In the genomic region with DNA sequence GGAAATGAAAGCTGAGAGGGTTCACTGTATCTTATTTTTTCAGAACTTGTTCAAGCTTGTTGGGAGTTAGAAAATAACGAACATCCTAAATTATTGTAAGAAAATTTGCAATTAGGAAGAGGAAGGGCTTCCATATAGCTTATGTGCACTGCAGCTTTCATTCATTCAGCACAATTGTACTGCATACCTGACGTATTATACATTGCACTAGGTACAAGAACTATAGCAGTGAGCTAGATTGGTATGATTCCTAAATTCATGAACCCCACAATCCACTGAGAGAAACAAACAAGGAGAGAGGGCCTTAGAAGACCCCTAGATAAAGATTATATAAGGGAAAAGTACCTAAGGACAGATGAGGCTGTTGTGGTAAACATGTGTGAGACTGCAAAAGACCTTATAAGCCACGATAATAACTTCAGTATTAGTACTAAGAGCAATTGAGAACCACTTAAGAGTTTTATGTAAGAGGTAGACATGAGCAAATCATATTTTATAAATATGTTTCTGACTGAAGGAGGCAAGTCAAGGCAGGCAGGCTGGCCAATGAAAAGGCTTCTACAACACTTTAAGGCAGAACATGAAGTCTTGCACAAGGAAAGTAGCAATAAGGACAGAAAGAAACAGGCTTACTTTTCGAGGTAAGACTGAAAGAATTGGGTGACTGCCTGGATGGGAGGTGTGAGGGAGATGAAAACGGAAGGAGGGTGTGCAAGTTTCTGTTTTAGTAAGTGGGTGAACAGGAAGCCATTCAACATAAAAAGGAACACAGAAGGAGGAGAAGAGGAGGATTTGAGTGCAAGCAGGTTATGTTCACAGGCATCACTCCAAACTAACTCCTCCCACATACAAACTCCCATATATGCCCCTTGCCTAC, we compare ENCODE assay signal across 9 cellular contexts.
DNase-seq lines count a peak whose midpoint lies in the region; ATAC-seq, FAIRE-seq and TF ChIP-seq lines count a peak whose summit lies in the region.
"Had no signal": no experiment of that assay in that cellular context is flagged by ENCODE, and none has a peak within 500 bp of the region (broad histone marks: within the 10 kb centered on the region; RNA-seq: fewer than 3 reads in every experiment).

No MANE protein-coding gene starts in this region.

- no peaks in the 10 kb centered on the region for H3K36me3 ChIP-seq in K562 (ENCODE audit: control insufficient read depth, insufficient read depth, low read length)

- TF ChIP-seq RAD21 in K562 (CRISPR knock-in tag; conservative IDR thresholded peaks at IDR 0.05 in 1 of 2, IDR thresholded peaks at IDR 0.05 in 1 of 2), result no peak

- no peak overlapping the region for H3K4me3 ChIP-seq in K562

- POLR2A ChIA-PET in K562 (lab: Yijun Ruan, JAX), result interaction anchor here (0.6 kb wide), 1 partner anchor 182 kb away, joined by 8 read pairs; no protein-coding TSS in a partner anchor

- H3K27me3 ChIP-seq in K562 (ENCODE audit: control insufficient read depth in 2 of 2, insufficient read depth in 2 of 2, low read length in 2 of 2), result no peaks in the 10 kb centered on the region

- ATAC-seq in GM21423 (IDR thresholded peaks at IDR 0.05; ENCODE audit: unreplicated experiment) (peak; percentile 98), HG03565 (IDR thresholded peaks at IDR 0.05; ENCODE audit: unreplicated experiment) (peak; percentile 95), K562 (no peak)
- ATAC-seq: HCT116 had no signal

- CTCF ChIA-PET in K562 (lab: Yijun Ruan, JAX; ENCODE audit: low intra/inter-chr PET ratio), result no interaction called here

- intact Hi-C loops in K562 (cut with micrococcal nuclease), result no loop called here

- TF ChIP-seq POLR2A in GM12892 (IDR thresholded peaks at IDR 0.05; ENCODE audit: low read depth, low read length) (no peak), K562 (conservative IDR thresholded peaks at IDR 0.05) (no peak)

- H3K4me2 ChIP-seq in K562 (ENCODE audit: insufficient read depth, low read length), result no peak overlapping the region

- no peaks in the 10 kb centered on the region for H3K9me1 ChIP-seq in K562 (ENCODE audit: control insufficient read depth, insufficient read depth, low read length)

- no peak overlapping the region for H3K9ac ChIP-seq in K562 (ENCODE audit: insufficient read depth in 1 of 2, low read depth in 2 of 2, low read length in 2 of 2)

- no peak for TF ChIP-seq CTCF in K562 (IDR thresholded peaks at IDR 0.05 in 2 of 3, conservative IDR thresholded peaks at IDR 0.05 in 1 of 3; ENCODE audit: insufficient read depth in 2 of 3, low read depth in 1 of 3, low read length in 3 of 3)

- WGBS in K562 (ENCODE audit: insufficient coverage, low coverage, missing lambda C conversion rate), result 18% methylated on average over 5 of the region's 5 CpGs

- FAIRE-seq in GM12892 (lab: Jason Lieb, UNC) (peak; percentile 94), K562 (lab: Jason Lieb, UNC) (peak; percentile 15)

- no TSS peak for BruUV-seq in K562 (replicated peaks; lab: Mats Ljungman, UMichigan)

- no peaks in the 10 kb centered on the region for H3K9me3 ChIP-seq in K562 (replicated peaks; ENCODE audit: control insufficient read depth, insufficient read depth, low read depth, low read length)

- DNase-seq in GM12892 (ENCODE audit: insufficient read length), result peak; percentile 1
- DNase-seq in K562 (ENCODE audit: extremely low read depth in 1 of 4, low spot score in 3 of 4), result no peak
- DNase-seq in midbrain (lab: John Stamatoyannopoulos, UW), result no peak
- DNase-seq in KG1 (lab: John Stamatoyannopoulos, UW), result no peak
- DNase-seq in NCI-H1105 (lab: John Stamatoyannopoulos, UW), result no peak
- DNase-seq in NCI-H2107 treated with DMSO at 0.1 percent for 48 hours (lab: John Stamatoyannopoulos, UW; ENCODE audit: unreplicated experiment), result no peak

- H4K20me1 ChIP-seq in K562 (replicated peaks; ENCODE audit: control insufficient read depth, insufficient read depth, low read length), result no peaks in the 10 kb centered on the region

- no peak for TF ChIP-seq EP300 in K562 (IDR thresholded peaks at IDR 0.05; ENCODE audit: low read length)

- H3K27ac ChIP-seq in K562 (ENCODE audit: extremely low read depth, low read depth, low read length), result no peak overlapping the region

- no peaks in the 10 kb centered on the region for H3K79me2 ChIP-seq in K562 (ENCODE audit: control insufficient read depth, insufficient read depth, low read length)

- H2AFZ ChIP-seq in K562 (ENCODE audit: low read depth, low read length), result no peak overlapping the region

- in situ Hi-C loops in K562 (cut with MboI), result no loop called here

- no peaks in the 10 kb centered on the region for H3K4me1 ChIP-seq in K562 (replicated peaks in 1 of 2; ENCODE audit: control insufficient read depth in 2 of 2, insufficient read depth in 2 of 2, low read length in 2 of 2)

TF ChIP-seq in K562, 482 proteins besides CTCF, POLR2A, EP300 and RAD21:
- TF ChIP-seq ASH1L (IDR thresholded peaks at IDR 0.05; ENCODE audit: borderline replicate concordance, low read depth, partially characterized antibody) (no peak), MCM5 (IDR thresholded peaks at IDR 0.05; ENCODE audit: low read depth) (no peak), SMARCC2 (IDR thresholded peaks at IDR 0.05; ENCODE audit: low read depth) (no peak), GTF3C2 (IDR thresholded peaks at IDR 0.05; ENCODE audit: borderline replicate concordance, extremely low read depth, insufficient read length) (no peak), BRD4 (IDR thresholded peaks at IDR 0.05) (no peak), CC2D1A (IDR thresholded peaks at IDR 0.05) (no peak)
- TF ChIP-seq, protein P1, sequence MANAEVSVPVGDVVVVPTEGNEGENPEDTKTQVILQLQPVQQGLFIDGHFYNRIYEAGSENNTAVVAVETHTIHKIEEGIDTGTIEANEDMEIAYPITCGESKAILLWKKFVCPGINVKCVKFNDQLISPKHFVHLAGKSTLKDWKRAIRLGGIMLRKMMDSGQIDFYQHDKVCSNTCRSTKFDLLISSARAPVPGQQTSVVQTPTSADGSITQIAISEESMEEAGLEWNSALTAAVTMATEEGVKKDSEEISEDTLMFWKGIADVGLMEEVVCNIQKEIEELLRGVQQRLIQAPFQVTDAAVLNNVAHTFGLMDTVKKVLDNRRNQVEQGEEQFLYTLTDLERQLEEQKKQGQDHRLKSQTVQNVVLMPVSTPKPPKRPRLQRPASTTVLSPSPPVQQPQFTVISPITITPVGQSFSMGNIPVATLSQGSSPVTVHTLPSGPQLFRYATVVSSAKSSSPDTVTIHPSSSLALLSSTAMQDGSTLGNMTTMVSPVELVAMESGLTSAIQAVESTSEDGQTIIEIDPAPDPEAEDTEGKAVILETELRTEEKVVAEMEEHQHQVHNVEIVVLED (CRISPR knock-in tag; IDR thresholded peaks at IDR 0.05), result no peak
